Comparison of ENCODE assay signal across 8 cellular contexts in the genomic region with DNA sequence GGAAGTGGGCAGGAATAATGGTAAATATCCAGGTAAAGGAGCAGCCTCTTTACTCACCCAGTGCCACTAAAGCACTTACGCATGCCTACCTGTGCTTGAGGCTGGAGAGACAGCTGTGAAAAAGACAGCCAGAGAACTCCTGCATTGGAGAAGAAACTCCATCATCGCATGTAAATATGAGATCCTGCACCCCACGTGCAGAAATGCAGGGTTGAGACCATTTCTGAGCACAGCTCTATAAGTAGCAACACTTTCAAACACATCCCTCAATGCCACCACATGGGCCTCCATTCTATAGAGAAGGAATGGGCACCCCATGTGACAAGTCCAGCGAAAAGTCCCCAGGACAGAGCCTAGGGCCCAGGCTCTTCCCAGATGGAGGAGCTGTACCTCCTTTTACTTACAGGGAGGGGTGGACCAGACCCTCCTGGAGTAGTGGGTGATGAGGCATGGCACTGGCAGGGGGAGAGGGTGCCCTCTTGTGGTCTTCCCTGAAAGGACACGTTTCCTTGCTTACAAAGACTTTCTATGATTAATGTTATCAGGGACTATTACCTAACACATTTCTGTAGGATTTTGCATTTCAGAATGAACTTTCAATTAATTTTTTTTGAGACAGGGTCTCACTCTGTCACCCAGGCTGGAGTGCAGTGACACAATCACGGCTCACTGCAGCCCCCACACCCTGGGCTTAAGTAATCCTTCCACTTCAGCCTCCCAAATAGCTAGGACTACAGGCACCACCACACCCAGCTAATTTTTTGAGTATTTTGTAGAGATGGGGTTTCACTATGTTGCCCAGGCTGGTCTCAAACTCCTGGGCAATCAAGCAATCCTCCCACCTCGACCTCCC. TPM values are rescaled to one million over a fixed set of nuclear protein-coding genes. Genes with fewer than 3 reads are reported as not detected.
DNase-seq lines count a peak whose midpoint lies in the region; ATAC-seq and TF ChIP-seq lines count a peak whose summit lies in the region.

No MANE protein-coding gene starts in this region.

- no peak for ATAC-seq in HG02759 (IDR thresholded peaks at IDR 0.05; ENCODE audit: unreplicated experiment)

- intact Hi-C loops in ovary (cut with DNase I) (loop anchor here in 1 of 4 donors (5.0 kb wide), 1 partner anchor 52 kb away; no protein-coding TSS in a partner anchor), uterus (cut with DNase I; ENCODE audit: low total_unique reads) (loop anchor here (5.0 kb wide), 1 partner anchor 52 kb away; no protein-coding TSS in a partner anchor)

- TF ChIP-seq POLR2A in ovary (IDR thresholded peaks at IDR 0.05) (no peak), uterus (IDR thresholded peaks at IDR 0.05) (no peak)

- peak; percentile 98 for TF ChIP-seq CTCF in C4-2B (conservative IDR thresholded peaks at IDR 0.05)
- peak; percentile 91 for TF ChIP-seq CTCF in fibroblast of mammary gland (conservative IDR thresholded peaks at IDR 0.05; ENCODE audit: control insufficient read depth, insufficient read depth, low read depth, low read length)
- TF ChIP-seq CTCF in ovary (IDR thresholded peaks at IDR 0.05) = peak; percentile 31 to 68 (median 61)
- TF ChIP-seq CTCF in uterus (IDR thresholded peaks at IDR 0.05) = peak; percentile 76 to 85 (median 80)

- H3K4me3 ChIP-seq in HAP-1 = no peak overlapping the region
- H3K4me3 ChIP-seq in fibroblast of mammary gland (ENCODE audit: control insufficient read depth, low read depth, low read length) = no peak overlapping the region
- no peak overlapping the region for H3K4me3 ChIP-seq in ovary
- no peak overlapping the region for H3K4me3 ChIP-seq in uterus

- in situ Hi-C loops in HAP-1 (cut with MboI; ENCODE audit: low sequenced_read_pairs) = loop anchor here (5.0 kb wide), 1 partner anchor 128 kb away; no protein-coding TSS in a partner anchor

- no peak overlapping the region for H3K27ac ChIP-seq in C4-2B
- no peak overlapping the region for H3K27ac ChIP-seq in ovary
- H3K27ac ChIP-seq in uterus = peak overlapping the region; percentile 99

- DNase-seq in HAP-1 (ENCODE audit: low spot score in 2 of 2) (peak; percentile 63 to 81), OCI-M1 (lab: John Stamatoyannopoulos, UW) (peak; percentile 81), activated T-cell treated with anti-CD3 and anti-CD28 coated beads for 48 hours (ENCODE audit: low read depth) (peak; percentile 36), fibroblast of mammary gland (ENCODE audit: low read depth) (peak; percentile 66), ovary (peak in 4 of 5 donors; percentile 60 to 77 (median 66)), uterus (peak; percentile 74 to 86)

- H3K4me1 ChIP-seq in HAP-1 = peaks cover 13% of the 10 kb centered on the region
- H3K4me1 ChIP-seq in ovary (ENCODE audit: insufficient read depth) = peaks cover 7% of the 10 kb centered on the region
- no peaks in the 10 kb centered on the region for H3K4me1 ChIP-seq in uterus

- 19 to 27% (median 26%) methylated on average over 7 of the region's 7 CpGs for WGBS in ovary, 3 donors

- no peak for TF ChIP-seq EP300 in ovary (IDR thresholded peaks at IDR 0.05)

- H3K27me3 ChIP-seq in HAP-1 (ENCODE audit: low read depth) (no peaks in the 10 kb centered on the region), ovary (no peaks in the 10 kb centered on the region), uterus (no peaks in the 10 kb centered on the region)

- H3K9me3 ChIP-seq in HAP-1 (no peaks in the 10 kb centered on the region), ovary (no peaks in the 10 kb centered on the region), uterus (no peaks in the 10 kb centered on the region)

- H3K36me3 ChIP-seq in HAP-1 (replicated peaks) = no peaks in the 10 kb centered on the region
- no peaks in the 10 kb centered on the region for H3K36me3 ChIP-seq in ovary
- H3K36me3 ChIP-seq in uterus = no peaks in the 10 kb centered on the region

RNA-seq across cellular contexts. Expression of gene IL17B, which starts 55.3 kb away (rescaled TPM):
- under 1 TPM in 2 of 7 donors, not detected in 5; 0.47 to 0.54 TPM for total RNA-seq in ovary
- 1 to 10 TPM in 1 of 2 donors, not detected in 1; 1.7 TPM for polyA plus RNA-seq in ovary
- total RNA-seq in uterus = 1 to 10 TPM in 2 of 4 donors, not detected in 2; 1.6 to 2.3 TPM

Comparison
In these comparisons a context has a peak if more than half of its experiments do, and no peak if none do; other contexts are left out.
1. H3K27ac ChIP-seq: peak in uterus (2 of 2); none in C4-2B (single experiment) and ovary (0 of 2).
2. Peak in every context shown above with its lines, with median percentiles within 50 percentile points of each other: CTCF ChIP-seq and DNase-seq.